Comparison of ENCODE assay signal across 1 cellular context in genomic region chr9:95510610-95511231, GRCh38.
TF ChIP-seq lines count a peak whose summit lies in the region.

No MANE protein-coding gene starts in this region.

TF ChIP-seq in K562, 482 proteins besides CTCF, POLR2A, EP300 and RAD21 (continued from another document and continues in another):
- TF ChIP-seq, protein P1, sequence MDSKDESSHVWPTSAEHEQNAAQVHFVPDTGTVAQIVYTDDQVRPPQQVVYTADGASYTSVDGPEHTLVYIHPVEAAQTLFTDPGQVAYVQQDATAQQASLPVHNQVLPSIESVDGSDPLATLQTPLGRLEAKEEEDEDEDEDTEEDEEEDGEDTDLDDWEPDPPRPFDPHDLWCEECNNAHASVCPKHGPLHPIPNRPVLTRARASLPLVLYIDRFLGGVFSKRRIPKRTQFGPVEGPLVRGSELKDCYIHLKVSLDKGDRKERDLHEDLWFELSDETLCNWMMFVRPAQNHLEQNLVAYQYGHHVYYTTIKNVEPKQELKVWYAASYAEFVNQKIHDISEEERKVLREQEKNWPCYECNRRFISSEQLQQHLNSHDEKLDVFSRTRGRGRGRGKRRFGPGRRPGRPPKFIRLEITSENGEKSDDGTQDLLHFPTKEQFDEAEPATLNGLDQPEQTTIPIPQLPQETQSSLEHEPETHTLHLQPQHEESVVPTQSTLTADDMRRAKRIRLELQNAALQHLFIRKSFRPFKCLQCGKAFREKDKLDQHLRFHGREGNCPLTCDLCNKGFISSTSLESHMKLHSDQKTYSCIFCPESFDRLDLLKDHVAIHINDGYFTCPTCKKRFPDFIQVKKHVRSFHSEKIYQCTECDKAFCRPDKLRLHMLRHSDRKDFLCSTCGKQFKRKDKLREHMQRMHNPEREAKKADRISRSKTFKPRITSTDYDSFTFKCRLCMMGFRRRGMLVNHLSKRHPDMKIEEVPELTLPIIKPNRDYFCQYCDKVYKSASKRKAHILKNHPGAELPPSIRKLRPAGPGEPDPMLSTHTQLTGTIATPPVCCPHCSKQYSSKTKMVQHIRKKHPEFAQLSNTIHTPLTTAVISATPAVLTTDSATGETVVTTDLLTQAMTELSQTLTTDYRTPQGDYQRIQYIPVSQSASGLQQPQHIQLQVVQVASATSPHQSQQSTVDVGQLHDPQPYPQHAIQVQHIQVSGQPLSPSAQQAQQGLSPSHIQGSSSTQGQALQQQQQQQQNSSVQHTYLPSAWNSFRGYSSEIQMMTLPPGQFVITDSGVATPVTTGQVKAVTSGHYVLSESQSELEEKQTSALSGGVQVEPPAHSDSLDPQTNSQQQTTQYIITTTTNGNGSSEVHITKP (IDR thresholded peaks at IDR 0.05; ENCODE audit: partially characterized antibody), result peak; percentile 70
- TF ChIP-seq TGIF2 (CRISPR knock-in tag; IDR thresholded peaks at IDR 0.05) (no peak), ZNF766 (CRISPR knock-in tag; conservative IDR thresholded peaks at IDR 0.05) (no peak), ZFP1 (CRISPR knock-in tag; IDR thresholded peaks at IDR 0.05) (no peak), NR4A1 (CRISPR knock-in tag; IDR thresholded peaks at IDR 0.05) (no peak), NR4A1 (tag; IDR thresholded peaks at IDR 0.05) (no peak), TEAD2 (tag; IDR thresholded peaks at IDR 0.05) (no peak), MITF (IDR thresholded peaks at IDR 0.05) (no peak), NFIC (IDR thresholded peaks at IDR 0.05) (no peak), NEUROD1 (IDR thresholded peaks at IDR 0.05; ENCODE audit: borderline replicate concordance, low read depth, low read length, partially characterized antibody) (no peak), ZNF253 (CRISPR knock-in tag; conservative IDR thresholded peaks at IDR 0.05) (no peak), THAP12 (CRISPR knock-in tag; IDR thresholded peaks at IDR 0.05) (peak; percentile 84; the same call in 1 of the 2 replicates), SAP30 (IDR thresholded peaks at IDR 0.05; ENCODE audit: borderline replicate concordance, insufficient read depth, low read depth, low read length, poor library complexity, severe bottlenecking) (peak; percentile 22), POLR2B (IDR thresholded peaks at IDR 0.05; ENCODE audit: low read depth, partially characterized antibody) (no peak), PKNOX1 (IDR thresholded peaks at IDR 0.05) (no peak), ETV6 (IDR thresholded peaks at IDR 0.05; ENCODE audit: borderline replicate concordance in 1 of 2, low read depth in 2 of 2, low read length in 1 of 2) (0 out of 4 replicates have a peak, but pooled peaks of 1 of the 2 experiments have one; percentile 31), ETV6 (CRISPR knock-in tag; IDR thresholded peaks at IDR 0.05; ENCODE audit: borderline replicate concordance) (no peak), NBN (IDR thresholded peaks at IDR 0.05; ENCODE audit: low read depth) (0 out of 2 replicates have a peak, but pooled peaks have one; percentile 41), NRF1 (conservative IDR thresholded peaks at IDR 0.05 in 1 of 2, IDR thresholded peaks at IDR 0.05 in 1 of 2) (peak; percentile 89 to 91), SRSF7 (optimal IDR thresholded peaks at IDR 0.05; ENCODE audit: low read depth, low read length) (no peak), KHSRP (IDR thresholded peaks at IDR 0.05) (no peak), LARP7 (IDR thresholded peaks at IDR 0.05) (no peak), MTA1 (IDR thresholded peaks at IDR 0.05; ENCODE audit: borderline replicate concordance) (no peak; the same call in 1 of the 2 replicates), ATF6 (CRISPR knock-in tag; IDR thresholded peaks at IDR 0.05) (no peak), HNRNPLL (IDR thresholded peaks at IDR 0.05; ENCODE audit: low read depth, low read length, poor library complexity, severe bottlenecking) (peak; percentile 33), ATF4 (CRISPR knock-in tag; IDR thresholded peaks at IDR 0.05) (no peak), PURB (CRISPR knock-in tag; IDR thresholded peaks at IDR 0.05; ENCODE audit: low read depth) (no peak), TSC22D4 (tag; IDR thresholded peaks at IDR 0.05) (no peak), ZBTB11 (CRISPR knock-in tag; IDR thresholded peaks at IDR 0.05) (peak in 1 of 3 experiments; percentile 70; a peak in 1 of 6 replicates), TFE3 (CRISPR knock-in tag; IDR thresholded peaks at IDR 0.05) (peak; percentile 90), ZNF584 (CRISPR knock-in tag; IDR thresholded peaks at IDR 0.05; ENCODE audit: low read depth) (no peak), PTBP1 (IDR thresholded peaks at IDR 0.05; ENCODE audit: low read depth, low read length) (no peak), SMARCB1 (IDR thresholded peaks at IDR 0.05; ENCODE audit: insufficient read length, low read depth) (no peak), FOXJ3 (CRISPR knock-in tag; IDR thresholded peaks at IDR 0.05) (no peak), ZNF586 (CRISPR knock-in tag; conservative IDR thresholded peaks at IDR 0.05) (no peak)
- TF ChIP-seq, protein P2, sequence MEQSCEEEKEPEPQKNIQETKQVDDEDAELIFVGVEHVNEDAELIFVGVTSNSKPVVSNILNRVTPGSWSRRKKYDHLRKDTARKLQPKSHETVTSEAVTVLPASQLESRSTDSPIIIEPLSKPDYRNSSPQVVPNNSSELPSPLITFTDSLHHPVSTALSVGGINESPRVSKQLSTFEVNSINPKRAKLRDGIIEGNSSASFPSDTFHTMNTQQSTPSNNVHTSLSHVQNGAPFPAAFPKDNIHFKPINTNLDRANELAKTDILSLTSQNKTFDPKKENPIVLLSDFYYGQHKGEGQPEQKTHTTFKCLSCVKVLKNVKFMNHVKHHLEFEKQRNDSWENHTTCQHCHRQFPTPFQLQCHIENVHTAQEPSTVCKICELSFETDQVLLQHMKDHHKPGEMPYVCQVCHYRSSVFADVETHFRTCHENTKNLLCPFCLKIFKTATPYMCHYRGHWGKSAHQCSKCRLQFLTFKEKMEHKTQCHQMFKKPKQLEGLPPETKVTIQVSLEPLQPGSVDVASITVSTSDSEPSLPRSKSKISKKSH (CRISPR knock-in tag; IDR thresholded peaks at IDR 0.05), result no peak
- TF ChIP-seq, protein P3, sequence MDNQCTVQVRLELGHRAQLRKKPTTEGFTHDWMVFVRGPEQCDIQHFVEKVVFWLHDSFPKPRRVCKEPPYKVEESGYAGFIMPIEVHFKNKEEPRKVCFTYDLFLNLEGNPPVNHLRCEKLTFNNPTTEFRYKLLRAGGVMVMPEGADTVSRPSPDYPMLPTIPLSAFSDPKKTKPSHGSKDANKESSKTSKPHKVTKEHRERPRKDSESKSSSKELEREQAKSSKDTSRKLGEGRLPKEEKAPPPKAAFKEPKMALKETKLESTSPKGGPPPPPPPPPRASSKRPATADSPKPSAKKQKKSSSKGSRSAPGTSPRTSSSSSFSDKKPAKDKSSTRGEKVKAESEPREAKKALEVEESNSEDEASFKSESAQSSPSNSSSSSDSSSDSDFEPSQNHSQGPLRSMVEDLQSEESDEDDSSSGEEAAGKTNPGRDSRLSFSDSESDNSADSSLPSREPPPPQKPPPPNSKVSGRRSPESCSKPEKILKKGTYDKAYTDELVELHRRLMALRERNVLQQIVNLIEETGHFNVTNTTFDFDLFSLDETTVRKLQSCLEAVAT (IDR thresholded peaks at IDR 0.05), result peak; percentile 34 to 43; a peak in 2 of 4 replicates
- TF ChIP-seq, protein P4, sequence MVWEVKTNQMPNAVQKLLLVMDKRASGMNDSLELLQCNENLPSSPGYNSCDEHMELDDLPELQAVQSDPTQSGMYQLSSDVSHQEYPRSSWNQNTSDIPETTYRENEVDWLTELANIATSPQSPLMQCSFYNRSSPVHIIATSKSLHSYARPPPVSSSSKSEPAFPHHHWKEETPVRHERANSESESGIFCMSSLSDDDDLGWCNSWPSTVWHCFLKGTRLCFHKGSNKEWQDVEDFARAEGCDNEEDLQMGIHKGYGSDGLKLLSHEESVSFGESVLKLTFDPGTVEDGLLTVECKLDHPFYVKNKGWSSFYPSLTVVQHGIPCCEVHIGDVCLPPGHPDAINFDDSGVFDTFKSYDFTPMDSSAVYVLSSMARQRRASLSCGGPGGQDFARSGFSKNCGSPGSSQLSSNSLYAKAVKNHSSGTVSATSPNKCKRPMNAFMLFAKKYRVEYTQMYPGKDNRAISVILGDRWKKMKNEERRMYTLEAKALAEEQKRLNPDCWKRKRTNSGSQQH (CRISPR knock-in tag; IDR thresholded peaks at IDR 0.05), result no peak
